Comparison of ENCODE assay signal across 1 cellular context in the genomic region with DNA sequence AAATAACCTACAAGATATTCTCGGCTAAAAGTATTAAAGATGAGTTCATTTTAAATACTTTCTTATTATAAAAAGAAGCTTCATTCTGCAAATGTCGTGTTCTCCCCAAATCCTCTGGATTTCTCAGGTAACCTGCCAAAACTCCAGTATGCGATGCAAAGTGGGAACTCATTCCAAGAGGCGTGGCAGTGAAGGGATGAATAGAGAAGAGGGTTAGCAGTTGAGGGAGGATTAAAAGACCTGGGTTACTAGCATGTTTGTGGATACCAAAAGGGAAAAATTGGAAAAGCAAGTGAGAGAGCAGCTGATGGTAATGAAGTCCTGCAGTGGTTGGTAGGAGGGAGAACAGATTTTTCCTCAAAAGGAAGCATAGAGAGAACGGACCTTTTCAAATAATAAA.
TF ChIP-seq lines count a peak whose summit lies in the region.

No MANE protein-coding gene starts in this region.

TF ChIP-seq in IMR-90, 13 proteins besides CTCF, POLR2A, EP300 and RAD21:
- no peak for TF ChIP-seq NFE2L2 (IDR thresholded peaks at IDR 0.05; ENCODE audit: low read depth, low read length)
